Comparison of ENCODE assay signal across 8 cellular contexts in genomic region chr16:30958164-30959083, GRCh38. TPM values are rescaled to one million over a fixed set of nuclear protein-coding genes. Genes with fewer than 3 reads are reported as not detected.
DNase-seq lines count a peak whose midpoint lies in the region; ATAC-seq and TF ChIP-seq lines count a peak whose summit lies in the region.

No MANE protein-coding gene starts in this region.

- no peak for DNase-seq in CD4-positive, CD25-positive, alpha-beta regulatory T cell
- DNase-seq in SK-N-DZ (ENCODE audit: low spot score): peak; percentile 67
- DNase-seq in effector CD4-positive, alpha-beta T cell: peak; percentile 65
- peak; percentile 70 for DNase-seq in mesenchymal stem cell
- DNase-seq in type B pancreatic cell (ENCODE audit: extremely low spot score, unreplicated experiment): no peak
- no peak for DNase-seq in H4 (ENCODE audit: low spot score)

- H3K4me2 ChIP-seq in mesenchymal stem cell (ENCODE audit: low read length, poor library complexity, severe bottlenecking): peak overlapping the region; percentile 56

- peak; percentile 4 to 6 for ATAC-seq in CD4-positive, CD25-positive, alpha-beta regulatory T cell (ENCODE audit: low read depth in 2 of 2)
- ATAC-seq in GM18909 (IDR thresholded peaks at IDR 0.05; ENCODE audit: poor library complexity, unreplicated experiment): peak; percentile 30
- ATAC-seq in HG03097 (IDR thresholded peaks at IDR 0.05; ENCODE audit: low FRiP score, unreplicated experiment): peak; percentile 18

- H3K4ac ChIP-seq in mesenchymal stem cell (ENCODE audit: low read depth in 1 of 2, low read length in 2 of 2): no peak overlapping the region

- H3K18ac ChIP-seq in mesenchymal stem cell (ENCODE audit: low read depth in 1 of 2, low read length in 2 of 2): peak overlapping the region; percentile 98 to 100

- 27% methylated on average over 45 of the region's 55 CpGs for WGBS in mesenchymal stem cell

- no peak overlapping the region for H3K14ac ChIP-seq in mesenchymal stem cell (ENCODE audit: low read length in 2 of 2)

- H2BK12ac ChIP-seq in mesenchymal stem cell (ENCODE audit: low read length in 2 of 2): no peak overlapping the region

- peaks cover 12% of the 10 kb centered on the region for H3K27me3 Mint-ChIP-seq in CD4-positive, CD25-positive, alpha-beta regulatory T cell
- H3K27me3 Mint-ChIP-seq in type B pancreatic cell: no peaks in the 10 kb centered on the region

- peak overlapping the region; percentile 81 to 98 (median 97) for H3K27ac Mint-ChIP-seq in CD4-positive, CD25-positive, alpha-beta regulatory T cell
- peak overlapping the region; percentile 89 for H3K27ac Mint-ChIP-seq in type B pancreatic cell

- no peaks in the 10 kb centered on the region for H3K27me3 ChIP-seq in CD4-positive, CD25-positive, alpha-beta regulatory T cell (ENCODE audit: control insufficient read depth, insufficient read depth, low read length)
- no peaks in the 10 kb centered on the region for H3K27me3 ChIP-seq in mesenchymal stem cell (ENCODE audit: control insufficient read depth in 1 of 2, insufficient read depth in 1 of 2, low read length in 2 of 2)

- peak overlapping the region; percentile 100 for H2BK5ac ChIP-seq in mesenchymal stem cell (ENCODE audit: low read depth, low read length, poor library complexity, severe bottlenecking)

- no peaks in the 10 kb centered on the region for H3K9me3 ChIP-seq in CD4-positive, CD25-positive, alpha-beta regulatory T cell (ENCODE audit: control insufficient read depth in 2 of 2, low read length in 2 of 2)
- no peaks in the 10 kb centered on the region for H3K9me3 ChIP-seq in mesenchymal stem cell (ENCODE audit: control insufficient read depth, low read length)

- no peak overlapping the region for H3K23ac ChIP-seq in mesenchymal stem cell (ENCODE audit: low read length in 2 of 2)

- peaks cover 23% of the 10 kb centered on the region for H3K4me1 ChIP-seq in CD4-positive, CD25-positive, alpha-beta regulatory T cell (ENCODE audit: control insufficient read depth, insufficient read depth, low read length, poor library complexity, severe bottlenecking)
- H3K4me1 ChIP-seq in mesenchymal stem cell (ENCODE audit: control insufficient read depth, insufficient read depth, low read depth, low read length): peaks cover 18% of the 10 kb centered on the region

- TF ChIP-seq CTCF in type B pancreatic cell (conservative IDR thresholded peaks at IDR 0.05): no peak

- peak overlapping the region; percentile 87 to 97 (median 92) for H3K4me3 Mint-ChIP-seq in CD4-positive, CD25-positive, alpha-beta regulatory T cell
- peak overlapping the region; percentile 93 for H3K4me3 Mint-ChIP-seq in type B pancreatic cell

- H2AFZ ChIP-seq in mesenchymal stem cell (ENCODE audit: low read depth, low read length): no peak overlapping the region

- peak overlapping the region; percentile 32 for H2BK15ac ChIP-seq in mesenchymal stem cell (ENCODE audit: low read depth, poor library complexity, severe bottlenecking)

- H3K79me1 ChIP-seq in mesenchymal stem cell (replicated peaks; ENCODE audit: low read length, poor library complexity, severe bottlenecking): peaks cover 33% of the 10 kb centered on the region

- peak overlapping the region; percentile 100 for H3K9ac ChIP-seq in mesenchymal stem cell (ENCODE audit: low read length)

- no peak overlapping the region for H4K91ac ChIP-seq in mesenchymal stem cell (ENCODE audit: low read length)

- peaks cover 23% of the 10 kb centered on the region for H3K36me3 Mint-ChIP-seq in CD4-positive, CD25-positive, alpha-beta regulatory T cell
- peaks cover 10% of the 10 kb centered on the region for H3K36me3 Mint-ChIP-seq in type B pancreatic cell

- peak overlapping the region; percentile 93 for H3K27ac ChIP-seq in CD4-positive, CD25-positive, alpha-beta regulatory T cell (ENCODE audit: insufficient read depth, low read length, poor library complexity, severe bottlenecking)
- H3K27ac ChIP-seq in mesenchymal stem cell (ENCODE audit: low read length, poor library complexity, severe bottlenecking): no peak overlapping the region

- H3K36me3 ChIP-seq in CD4-positive, CD25-positive, alpha-beta regulatory T cell (ENCODE audit: control insufficient read depth, insufficient read depth, low read length): peaks cover 41% of the 10 kb centered on the region
- H3K36me3 ChIP-seq in mesenchymal stem cell (ENCODE audit: control insufficient read depth in 1 of 2, insufficient read depth in 2 of 2, low read depth in 1 of 2, low read length in 2 of 2): peaks cover 37 to 42% of the 10 kb centered on the region in 2 experiments

- H3K9me3 Mint-ChIP-seq in CD4-positive, CD25-positive, alpha-beta regulatory T cell: no peaks in the 10 kb centered on the region
- H3K9me3 Mint-ChIP-seq in type B pancreatic cell: no peaks in the 10 kb centered on the region

- no peak overlapping the region for H4K8ac ChIP-seq in mesenchymal stem cell (ENCODE audit: low read length)

- H3K4me1 Mint-ChIP-seq in CD4-positive, CD25-positive, alpha-beta regulatory T cell: peaks cover 14 to 49% (median 24%) of the 10 kb centered on the region in 4 donors
- peaks cover 9% of the 10 kb centered on the region for H3K4me1 Mint-ChIP-seq in type B pancreatic cell (ENCODE audit: unreplicated experiment)

- H3K4me3 ChIP-seq in CD4-positive, CD25-positive, alpha-beta regulatory T cell (ENCODE audit: low read depth, low read length): peak overlapping the region; percentile 65
- H3K4me3 ChIP-seq in mesenchymal stem cell (ENCODE audit: insufficient read depth in 1 of 2, low read depth in 1 of 2, low read length in 2 of 2): peak overlapping the region; percentile 80 to 94

- peak overlapping the region; percentile 100 for H2BK120ac ChIP-seq in mesenchymal stem cell (ENCODE audit: low read depth, low read length)

- H2AK5ac ChIP-seq in mesenchymal stem cell (ENCODE audit: low read length, severe bottlenecking): no peak overlapping the region

RNA-seq across cellular contexts. Expression of gene SETD1A, which starts 0.9 kb away (rescaled TPM):
- total RNA-seq in CD4-positive, CD25-positive, alpha-beta regulatory T cell: 35.2 TPM
- polyA plus RNA-seq in CD4-positive, CD25-positive, alpha-beta regulatory T cell: 1 to 10 TPM in 1 of 4 donors, under 1 TPM in 3; 0.33 to 1.4 (median 0.63) TPM
- polyA plus RNA-seq in SK-N-DZ (2014; cell fraction: cytosol; rRNA removed): 4.9 and 5.6 TPM in 2 replicates
- polyA plus RNA-seq in SK-N-DZ (2014; cell fraction: nucleus; rRNA removed): 6.9 and 10.6 TPM in 2 replicates
- polyA plus RNA-seq in mesenchymal stem cell (2013, experiment 1 of 2): 11.7 TPM
- 10.9 TPM for polyA plus RNA-seq in mesenchymal stem cell (2013, experiment 2 of 2)
- total RNA-seq in type B pancreatic cell (ENCODE audit: low replicate concordance): 19.3 and 25.0 TPM in 2 replicates
- total RNA-seq in H4 (2014; rRNA removed; shearing (Covaris generic)): 1.4 and 1.7 TPM in 2 replicates

RNA-seq across cellular contexts. Expression of gene ORAI3, which starts 9.6 kb away (rescaled TPM):
- total RNA-seq in CD4-positive, CD25-positive, alpha-beta regulatory T cell: 7.7 TPM
- 10 to 100 TPM; 30.7 to 34.7 (median 31.7) TPM for polyA plus RNA-seq in CD4-positive, CD25-positive, alpha-beta regulatory T cell
- polyA plus RNA-seq in SK-N-DZ (2014; cell fraction: cytosol; rRNA removed): 5.0 and 6.2 TPM in 2 replicates
- polyA plus RNA-seq in SK-N-DZ (2014; cell fraction: nucleus; rRNA removed): 1.1 and 7.3 TPM in 2 replicates
- polyA plus RNA-seq in mesenchymal stem cell (2013, experiment 1 of 2): 63.4 TPM
- 64.8 TPM for polyA plus RNA-seq in mesenchymal stem cell (2013, experiment 2 of 2)
- 18.7 and 19.4 TPM in 2 replicates for total RNA-seq in type B pancreatic cell (ENCODE audit: low replicate concordance)
- total RNA-seq in H4 (2014; rRNA removed; shearing (Covaris generic)): 30.5 and 43.8 TPM in 2 replicates

RNA-seq across cellular contexts. Expression of gene HSD3B7, which starts 26.6 kb away (rescaled TPM):
- total RNA-seq in CD4-positive, CD25-positive, alpha-beta regulatory T cell: not detected
- polyA plus RNA-seq in CD4-positive, CD25-positive, alpha-beta regulatory T cell: under 1 TPM in 2 of 4 donors, not detected in 2; 0.07 to 0.31 TPM
- 1.6 and 2.3 TPM in 2 replicates for polyA plus RNA-seq in SK-N-DZ (2014; cell fraction: cytosol; rRNA removed)
- polyA plus RNA-seq in SK-N-DZ (2014; cell fraction: nucleus; rRNA removed): 8.9 and 12.2 TPM in 2 replicates
- polyA plus RNA-seq in mesenchymal stem cell (2013, experiment 1 of 2): 9.2 TPM
- polyA plus RNA-seq in mesenchymal stem cell (2013, experiment 2 of 2): 9.4 TPM
- 5.8 and 6.9 TPM in 2 replicates for total RNA-seq in type B pancreatic cell (ENCODE audit: low replicate concordance)
- 0.68 and 1.0 TPM in 2 replicates for total RNA-seq in H4 (2014; rRNA removed; shearing (Covaris generic))

RNA-seq across cellular contexts. Expression of gene FBXL19, which starts 35.1 kb away (rescaled TPM):
- 13.0 TPM for total RNA-seq in CD4-positive, CD25-positive, alpha-beta regulatory T cell
- polyA plus RNA-seq in CD4-positive, CD25-positive, alpha-beta regulatory T cell: under 1 TPM in 3 of 4 donors, not detected in 1; 0.14 to 0.21 (median 0.17) TPM
- 29.6 and 48.9 TPM in 2 replicates for polyA plus RNA-seq in SK-N-DZ (2014; cell fraction: cytosol; rRNA removed)
- polyA plus RNA-seq in SK-N-DZ (2014; cell fraction: nucleus; rRNA removed): 36.6 and 41.0 TPM in 2 replicates
- 21.4 TPM for polyA plus RNA-seq in mesenchymal stem cell (2013, experiment 1 of 2)
- 20.2 TPM for polyA plus RNA-seq in mesenchymal stem cell (2013, experiment 2 of 2)
- total RNA-seq in type B pancreatic cell (ENCODE audit: low replicate concordance): 29.0 and 46.4 TPM in 2 replicates
- 5.0 and 13.8 TPM in 2 replicates for total RNA-seq in H4 (2014; rRNA removed; shearing (Covaris generic))

RNA-seq across cellular contexts. Expression of gene STX1B, which starts 52.0 kb away (rescaled TPM):
- 0.74 TPM for total RNA-seq in CD4-positive, CD25-positive, alpha-beta regulatory T cell
- polyA plus RNA-seq in CD4-positive, CD25-positive, alpha-beta regulatory T cell: not detected
- 4.4 and 5.7 TPM in 2 replicates for polyA plus RNA-seq in SK-N-DZ (2014; cell fraction: cytosol; rRNA removed)
- polyA plus RNA-seq in SK-N-DZ (2014; cell fraction: nucleus; rRNA removed): 9.6 and 24.8 TPM in 2 replicates
- polyA plus RNA-seq in mesenchymal stem cell (2013, experiment 1 of 2): 0.47 TPM
- 0.37 TPM for polyA plus RNA-seq in mesenchymal stem cell (2013, experiment 2 of 2)
- 1.0 and 9.9 TPM in 2 replicates for total RNA-seq in type B pancreatic cell (ENCODE audit: low replicate concordance)
- 0.04 TPM in 1 of 2 replicates, not detected in the other for total RNA-seq in H4 (2014; rRNA removed; shearing (Covaris generic))

Comparison
In these comparisons a context has a peak if more than half of its experiments do, and no peak if none do; other contexts are left out.
1. DNase-seq: peak in SK-N-DZ (single experiment), effector CD4-positive, alpha-beta T cell (single experiment) and mesenchymal stem cell (single experiment); none in CD4-positive, CD25-positive, alpha-beta regulatory T cell (0 of 3), type B pancreatic cell (single experiment) and H4 (single experiment).
2. Peak in every context shown above with its lines, with median percentiles within 50 percentile points of each other: ATAC-seq.